19 cellular contexts compared by ENCODE assay signal in genomic region chr2:189002079-189002478, GRCh38. TPM values are rescaled to one million over a fixed set of nuclear protein-coding genes. Genes with fewer than 3 reads are reported as not detected.
DNase-seq lines count a peak whose midpoint lies in the region; ATAC-seq, FAIRE-seq and TF ChIP-seq lines count a peak whose summit lies in the region.
"Had no signal": no experiment of that assay in that cellular context is flagged by ENCODE, and none has a peak within 500 bp of the region (broad histone marks: within the 10 kb centered on the region; RNA-seq: fewer than 3 reads in every experiment).

No MANE protein-coding gene starts in this region.

- H2AFZ ChIP-seq in keratinocyte (ENCODE audit: control insufficient read depth, low read length): no peak overlapping the region
- H2AFZ ChIP-seq: neural progenitor cell had no signal

- H3K9me3 ChIP-seq in keratinocyte (ENCODE audit: control insufficient read depth, low read depth, low read length): no peaks in the 10 kb centered on the region
- H3K9me3 ChIP-seq: gastrocnemius medialis had no signal

- H3K36me3 Mint-ChIP-seq in activated naive CD8-positive, alpha-beta T cell treated with anti-CD3 and anti-CD28 coated beads, Interleukin-2, amount 50 U/mL, for 24 hours (ENCODE audit: low read depth): no peaks in the 10 kb centered on the region
- H3K36me3 Mint-ChIP-seq: CD4-positive, CD25-positive, alpha-beta regulatory T cell; neural progenitor cell had no signal

- no peaks in the 10 kb centered on the region for H3K9me3 Mint-ChIP-seq in activated naive CD8-positive, alpha-beta T cell treated with anti-CD3 and anti-CD28 coated beads, Interleukin-2, amount 50 U/mL, for 24 hours
- H3K9me3 Mint-ChIP-seq: activated T-helper 1 cell treated with anti-CD3 and anti-CD28 coated beads, Interleukin-12 subunit alpha, Interleukin-12 subunit beta, Interleukin-2, Interleukin-4 antibody, amounts not matched to agents 30 ng/mL and 10 ng/mL and 1 ng/mL, durations not matched to agents 14 hours and 24 hours and 36 hours; neural progenitor cell had no signal

- H3K4me3 ChIP-seq in LNCaP clone FGC (ENCODE audit: low read depth, low read length) (no peak overlapping the region), keratinocyte (ENCODE audit: control insufficient read depth in 2 of 3, extremely low read depth in 1 of 3, insufficient read depth in 2 of 3, low read depth in 1 of 3, low read length in 3 of 3) (no peak overlapping the region)
- H3K4me3 ChIP-seq: gastrocnemius medialis, K562, neural progenitor cell had no signal

- DNase-seq in COLO829 (ENCODE audit: low spot score) (peak; percentile 19), LNCaP clone FGC (ENCODE audit: low read depth) (peak; percentile 70), keratinocyte (ENCODE audit: low read depth, low spot score) (peak; percentile 5), NCI-H2107 treated with DMSO at 0.1 percent for 48 hours (lab: John Stamatoyannopoulos, UW; ENCODE audit: unreplicated experiment) (no peak), middle frontal gyrus (ENCODE audit: extremely low spot score, low spot score) (no peak), SW480 (ENCODE audit: low spot score) (no peak)
- no peak for DNase-seq in activated naive CD8-positive, alpha-beta T cell treated with anti-CD3 and anti-CD28 coated beads, Interleukin-2, amount 50 U/mL, for 24 hours
- DNase-seq: activated CD4-positive, CD25-positive, alpha-beta regulatory T cell; CD4-positive, CD25-positive, alpha-beta regulatory T cell; cerebellar nuclear complex; gastrocnemius medialis; left cardiac atrium; NCI-H2107; stimulated activated CD8-positive, alpha-beta memory T cell treated with anti-CD3 and anti-CD28 coated beads, Interleukin-4, amount 100 ng/mL, for 48 hours had no signal

- H3K4me2 ChIP-seq in keratinocyte (ENCODE audit: control insufficient read depth, extremely low read depth, insufficient read depth, low read depth, low read length): no peak overlapping the region
- H3K4me2 ChIP-seq: neural progenitor cell had no signal

- peaks cover 6% of the 10 kb centered on the region for H3K4me1 ChIP-seq in keratinocyte (ENCODE audit: control insufficient read depth, extremely low read depth, insufficient read depth, low read length)
- H3K4me1 ChIP-seq: gastrocnemius medialis, neural progenitor cell had no signal

- no peaks in the 10 kb centered on the region for H3K27me3 ChIP-seq in keratinocyte (ENCODE audit: control insufficient read depth, extremely low read depth, insufficient read depth, low read length)
- H3K27me3 ChIP-seq: gastrocnemius medialis, neural progenitor cell had no signal

- peak; percentile 82 for ATAC-seq in activated naive CD8-positive, alpha-beta T cell treated with anti-CD3 and anti-CD28 coated beads, Interleukin-2, amount 50 U/mL, for 24 hours
- ATAC-seq in GM19397 (IDR thresholded peaks at IDR 0.05; ENCODE audit: unreplicated experiment): no peak
- ATAC-seq: gastrocnemius medialis, K562, Right ventricle myocardium inferior had no signal

- FAIRE-seq in keratinocyte (lab: Jason Lieb, UNC): peak; percentile 59
- FAIRE-seq: K562 had no signal

- no peaks in the 10 kb centered on the region for H4K20me1 ChIP-seq in keratinocyte (ENCODE audit: control insufficient read depth, extremely low read depth, insufficient read depth, low read length)

- no peak overlapping the region for H3K27ac Mint-ChIP-seq in activated naive CD8-positive, alpha-beta T cell treated with anti-CD3 and anti-CD28 coated beads, Interleukin-2, amount 50 U/mL, for 24 hours
- H3K27ac Mint-ChIP-seq: activated T-helper 1 cell treated with anti-CD3 and anti-CD28 coated beads, Interleukin-12 subunit alpha, Interleukin-12 subunit beta, Interleukin-2, Interleukin-4 antibody, amounts not matched to agents 30 ng/mL and 10 ng/mL and 1 ng/mL, durations not matched to agents 14 hours and 24 hours and 36 hours; CD4-positive, CD25-positive, alpha-beta regulatory T cell; neural progenitor cell had no signal

- peaks cover 5% of the 10 kb centered on the region for H3K4me1 Mint-ChIP-seq in activated naive CD8-positive, alpha-beta T cell treated with anti-CD3 and anti-CD28 coated beads, Interleukin-2, amount 50 U/mL, for 24 hours
- H3K4me1 Mint-ChIP-seq: CD4-positive, CD25-positive, alpha-beta regulatory T cell; neural progenitor cell had no signal

- H3K27ac ChIP-seq in keratinocyte (ENCODE audit: control insufficient read depth, insufficient read depth, low read length): no peak overlapping the region
- H3K27ac ChIP-seq: gastrocnemius medialis, neural progenitor cell had no signal

- peaks cover 2% of the 10 kb centered on the region for H3K27me3 Mint-ChIP-seq in activated naive CD8-positive, alpha-beta T cell treated with anti-CD3 and anti-CD28 coated beads, Interleukin-2, amount 50 U/mL, for 24 hours
- H3K27me3 Mint-ChIP-seq: CD4-positive, CD25-positive, alpha-beta regulatory T cell had no signal

- no peaks in the 10 kb centered on the region for H3K79me2 ChIP-seq in keratinocyte (ENCODE audit: control insufficient read depth, insufficient read depth, low read length)

- TF ChIP-seq CTCF in LNCaP clone FGC (IDR thresholded peaks at IDR 0.05; ENCODE audit: control insufficient read depth, extremely low read depth, insufficient read depth): no peak
- no peak for TF ChIP-seq CTCF in keratinocyte (optimal IDR thresholded peaks at IDR 0.05 in 1 of 3, IDR thresholded peaks at IDR 0.05 in 1 of 3, conservative IDR thresholded peaks at IDR 0.05 in 1 of 3; ENCODE audit: extremely low read depth in 1 of 3, insufficient read depth in 2 of 3, low read length in 3 of 3)

- no peaks in the 10 kb centered on the region for H3K9me1 ChIP-seq in keratinocyte (ENCODE audit: control insufficient read depth, extremely low read depth, insufficient read depth, low read length)

- dilution Hi-C loops in keratinocyte (cut with MboI; ENCODE audit: extremely low pct_ligation_motif_present, low sequenced_read_pairs): no loop called here

- H3K4me3 Mint-ChIP-seq in activated naive CD8-positive, alpha-beta T cell treated with anti-CD3 and anti-CD28 coated beads, Interleukin-2, amount 50 U/mL, for 24 hours: no peak overlapping the region
- H3K4me3 Mint-ChIP-seq: activated T-helper 1 cell treated with anti-CD3 and anti-CD28 coated beads, Interleukin-12 subunit alpha, Interleukin-12 subunit beta, Interleukin-2, Interleukin-4 antibody, amounts not matched to agents 30 ng/mL and 10 ng/mL and 1 ng/mL, durations not matched to agents 14 hours and 24 hours and 36 hours; CD4-positive, CD25-positive, alpha-beta regulatory T cell; neural progenitor cell had no signal

- H3K36me3 ChIP-seq in keratinocyte (ENCODE audit: control insufficient read depth in 2 of 2, extremely low read depth in 1 of 2, insufficient read depth in 2 of 2, low read length in 2 of 2): no peaks in the 10 kb centered on the region
- H3K36me3 ChIP-seq: gastrocnemius medialis, neural progenitor cell had no signal

- H3K9ac ChIP-seq in keratinocyte (ENCODE audit: control insufficient read depth, extremely low read depth, insufficient read depth, low read length): no peak overlapping the region
- H3K9ac ChIP-seq: neural progenitor cell had no signal

RNA-seq across cellular contexts. Expression of gene COL3A1, which starts 27.9 kb away (rescaled TPM):
- polyA plus RNA-seq in keratinocyte: 0.01 to 0.03 TPM (median 0.03 TPM) in 3 replicates
- polyA plus RNA-seq in keratinocyte (2011; ENCODE audit: low read depth): not detected
- 0.03 TPM in 1 of 2 replicates, not detected in the other for polyA plus RNA-seq in keratinocyte (2011; cell fraction: cytosol; rRNA removed)
- polyA plus RNA-seq in keratinocyte (2011; cell fraction: nucleus; rRNA removed): 0.09 and 0.13 TPM in 2 replicates
- polyA plus RNA-seq in keratinocyte (2012; ENCODE audit: low replicate concordance): 0.08 TPM in 1 of 2 replicates, not detected in the other
- 0.82 TPM in 1 of 3 replicates, not detected in the others for polyA minus RNA-seq in keratinocyte
- not detected for polyA minus RNA-seq in keratinocyte (2011; cell fraction: cytosol; rRNA and poly(A)+ RNA removed)
- not detected in 2 replicates for polyA minus RNA-seq in keratinocyte (2011; cell fraction: nucleus; rRNA and poly(A)+ RNA removed)
- polyA plus RNA-seq: CD4-positive, CD25-positive, alpha-beta regulatory T cell had no signal

Comparison
In these comparisons a context has a peak if more than half of its experiments do, and no peak if none do; other contexts are left out.
1. DNase-seq: peak in COLO829 (single experiment), LNCaP clone FGC (single experiment) and keratinocyte (single experiment); none in activated naive CD8-positive, alpha-beta T cell treated with anti-CD3 and anti-CD28 coated beads, Interleukin-2, amount 50 U/mL, for 24 hours (single experiment), NCI-H2107 treated with DMSO at 0.1 percent for 48 hours (single experiment), middle frontal gyrus (single experiment) and SW480 (single experiment).